1 cellular context compared by ENCODE assay signal in the genomic region with DNA sequence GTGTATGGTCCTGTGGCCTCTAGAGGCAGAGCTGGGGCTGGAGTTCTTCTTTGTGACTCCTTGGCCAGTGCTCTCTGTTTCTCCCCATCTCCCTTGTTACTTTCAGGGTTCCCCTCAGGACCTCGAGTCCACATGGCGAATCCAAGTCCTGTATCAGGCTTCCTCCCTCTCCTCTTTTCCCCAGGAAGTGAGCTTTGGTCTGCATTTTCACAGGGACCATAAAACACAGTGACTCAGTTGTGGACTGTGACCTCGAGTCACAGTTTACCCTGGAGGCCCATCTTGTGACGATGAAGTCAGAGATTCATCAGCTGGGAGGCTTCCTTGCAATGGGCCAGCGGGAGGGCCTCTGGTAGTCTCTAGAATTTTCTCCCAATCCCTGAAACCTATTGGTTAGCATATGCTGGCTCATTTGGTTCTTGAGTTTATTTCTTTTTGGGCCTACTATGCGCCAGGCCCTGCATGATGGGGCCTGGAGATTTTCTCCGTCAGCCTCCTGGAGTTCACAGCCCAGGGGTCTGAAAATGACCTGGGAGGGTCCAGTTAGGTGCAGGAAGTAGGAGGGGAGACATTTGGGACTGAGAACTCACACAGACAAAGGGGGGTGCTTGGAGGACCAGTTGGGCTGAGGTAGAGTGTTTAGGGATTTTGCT.
A peak's percentile ranks its signal among the peaks of the same experiment; 100 is the strongest.
TF ChIP-seq lines count a peak whose summit lies in the region.

No MANE protein-coding gene starts in this region.

TF ChIP-seq in HepG2, 621 proteins besides CTCF, POLR2A, EP300 and RAD21 (continued from another document and continues in another):
- TF ChIP-seq, protein P1, sequence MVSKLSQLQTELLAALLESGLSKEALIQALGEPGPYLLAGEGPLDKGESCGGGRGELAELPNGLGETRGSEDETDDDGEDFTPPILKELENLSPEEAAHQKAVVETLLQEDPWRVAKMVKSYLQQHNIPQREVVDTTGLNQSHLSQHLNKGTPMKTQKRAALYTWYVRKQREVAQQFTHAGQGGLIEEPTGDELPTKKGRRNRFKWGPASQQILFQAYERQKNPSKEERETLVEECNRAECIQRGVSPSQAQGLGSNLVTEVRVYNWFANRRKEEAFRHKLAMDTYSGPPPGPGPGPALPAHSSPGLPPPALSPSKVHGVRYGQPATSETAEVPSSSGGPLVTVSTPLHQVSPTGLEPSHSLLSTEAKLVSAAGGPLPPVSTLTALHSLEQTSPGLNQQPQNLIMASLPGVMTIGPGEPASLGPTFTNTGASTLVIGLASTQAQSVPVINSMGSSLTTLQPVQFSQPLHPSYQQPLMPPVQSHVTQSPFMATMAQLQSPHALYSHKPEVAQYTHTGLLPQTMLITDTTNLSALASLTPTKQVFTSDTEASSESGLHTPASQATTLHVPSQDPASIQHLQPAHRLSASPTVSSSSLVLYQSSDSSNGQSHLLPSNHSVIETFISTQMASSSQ (IDR thresholded peaks at IDR 0.05; ENCODE audit: low read depth), result no peak
- TF ChIP-seq, protein P1 (CRISPR knock-in tag; IDR thresholded peaks at IDR 0.05; ENCODE audit: borderline replicate concordance), result no peak
- no peak for TF ChIP-seq ZNF766 (CRISPR knock-in tag; IDR thresholded peaks at IDR 0.05; ENCODE audit: borderline replicate concordance)
- TF ChIP-seq MAFF (IDR thresholded peaks at IDR 0.05; ENCODE audit: low read depth, low read length), result no peak
- TF ChIP-seq, protein P2, sequence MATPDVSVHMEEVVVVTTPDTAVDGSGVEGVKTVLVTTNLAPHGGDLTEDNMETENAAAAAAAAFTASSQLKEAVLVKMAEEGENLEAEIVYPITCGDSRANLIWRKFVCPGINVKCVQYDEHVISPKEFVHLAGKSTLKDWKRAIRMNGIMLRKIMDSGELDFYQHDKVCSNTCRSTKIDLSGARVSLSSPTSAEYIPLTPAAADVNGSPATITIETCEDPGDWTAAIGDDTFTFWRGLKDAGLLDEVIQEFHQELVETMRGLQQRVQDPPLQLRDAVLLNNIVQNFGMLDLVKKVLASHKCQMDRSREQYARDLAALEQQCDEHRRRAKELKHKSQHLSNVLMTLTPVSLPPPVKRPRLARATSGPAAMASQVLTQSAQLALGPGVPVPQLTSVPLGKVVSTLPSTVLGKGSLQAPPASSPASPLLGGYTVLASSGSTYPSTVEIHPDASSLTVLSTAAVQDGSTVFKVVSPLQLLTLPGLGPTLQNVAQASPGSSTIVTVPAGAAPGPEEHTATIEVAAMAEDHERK (CRISPR knock-in tag; IDR thresholded peaks at IDR 0.05; ENCODE audit: low read depth), result no peak
- TF ChIP-seq, protein P3, sequence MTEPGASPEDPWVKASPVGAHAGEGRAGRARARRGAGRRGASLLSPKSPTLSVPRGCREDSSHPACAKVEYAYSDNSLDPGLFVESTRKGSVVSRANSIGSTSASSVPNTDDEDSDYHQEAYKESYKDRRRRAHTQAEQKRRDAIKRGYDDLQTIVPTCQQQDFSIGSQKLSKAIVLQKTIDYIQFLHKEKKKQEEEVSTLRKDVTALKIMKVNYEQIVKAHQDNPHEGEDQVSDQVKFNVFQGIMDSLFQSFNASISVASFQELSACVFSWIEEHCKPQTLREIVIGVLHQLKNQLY (CRISPR knock-in tag; IDR thresholded peaks at IDR 0.05), result no peak
- TF ChIP-seq KAT2B (IDR thresholded peaks at IDR 0.05; ENCODE audit: borderline replicate concordance, low read depth, low read length), result no peak
- TF ChIP-seq SRSF1 (optimal IDR thresholded peaks at IDR 0.05; ENCODE audit: low read depth, low read length), result no peak
- TF ChIP-seq AHR (CRISPR knock-in tag; IDR thresholded peaks at IDR 0.05), result no peak
- TF ChIP-seq ZNF383 (CRISPR knock-in tag; IDR thresholded peaks at IDR 0.05; ENCODE audit: borderline replicate concordance), result no peak
- no peak for TF ChIP-seq ZNF30 (CRISPR knock-in tag; IDR thresholded peaks at IDR 0.05)
- no peak for TF ChIP-seq PTBP1 (IDR thresholded peaks at IDR 0.05; ENCODE audit: low read depth, low read length, poor library complexity, severe bottlenecking)
- TF ChIP-seq, protein P4, sequence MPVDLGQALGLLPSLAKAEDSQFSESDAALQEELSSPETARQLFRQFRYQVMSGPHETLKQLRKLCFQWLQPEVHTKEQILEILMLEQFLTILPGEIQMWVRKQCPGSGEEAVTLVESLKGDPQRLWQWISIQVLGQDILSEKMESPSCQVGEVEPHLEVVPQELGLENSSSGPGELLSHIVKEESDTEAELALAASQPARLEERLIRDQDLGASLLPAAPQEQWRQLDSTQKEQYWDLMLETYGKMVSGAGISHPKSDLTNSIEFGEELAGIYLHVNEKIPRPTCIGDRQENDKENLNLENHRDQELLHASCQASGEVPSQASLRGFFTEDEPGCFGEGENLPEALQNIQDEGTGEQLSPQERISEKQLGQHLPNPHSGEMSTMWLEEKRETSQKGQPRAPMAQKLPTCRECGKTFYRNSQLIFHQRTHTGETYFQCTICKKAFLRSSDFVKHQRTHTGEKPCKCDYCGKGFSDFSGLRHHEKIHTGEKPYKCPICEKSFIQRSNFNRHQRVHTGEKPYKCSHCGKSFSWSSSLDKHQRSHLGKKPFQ (CRISPR knock-in tag; IDR thresholded peaks at IDR 0.05; ENCODE audit: insufficient replicate concordance), result no peak
- TF ChIP-seq, protein P5, sequence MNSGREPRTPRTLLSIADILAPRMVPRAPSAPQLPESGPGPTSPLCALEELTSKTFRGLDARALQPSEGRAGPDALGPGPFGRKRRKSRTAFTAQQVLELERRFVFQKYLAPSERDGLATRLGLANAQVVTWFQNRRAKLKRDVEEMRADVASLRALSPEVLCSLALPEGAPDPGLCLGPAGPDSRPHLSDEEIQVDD (CRISPR knock-in tag; IDR thresholded peaks at IDR 0.05; ENCODE audit: borderline replicate concordance), result no peak
- TF ChIP-seq ZFP41 (CRISPR knock-in tag; IDR thresholded peaks at IDR 0.05; ENCODE audit: borderline replicate concordance), result no peak
- TF ChIP-seq, protein P6, sequence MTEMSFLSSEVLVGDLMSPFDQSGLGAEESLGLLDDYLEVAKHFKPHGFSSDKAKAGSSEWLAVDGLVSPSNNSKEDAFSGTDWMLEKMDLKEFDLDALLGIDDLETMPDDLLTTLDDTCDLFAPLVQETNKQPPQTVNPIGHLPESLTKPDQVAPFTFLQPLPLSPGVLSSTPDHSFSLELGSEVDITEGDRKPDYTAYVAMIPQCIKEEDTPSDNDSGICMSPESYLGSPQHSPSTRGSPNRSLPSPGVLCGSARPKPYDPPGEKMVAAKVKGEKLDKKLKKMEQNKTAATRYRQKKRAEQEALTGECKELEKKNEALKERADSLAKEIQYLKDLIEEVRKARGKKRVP (CRISPR knock-in tag; IDR thresholded peaks at IDR 0.05), result no peak
- TF ChIP-seq ZKSCAN1 (IDR thresholded peaks at IDR 0.05; ENCODE audit: low read length), result peak; percentile 97
- TF ChIP-seq, protein P7, sequence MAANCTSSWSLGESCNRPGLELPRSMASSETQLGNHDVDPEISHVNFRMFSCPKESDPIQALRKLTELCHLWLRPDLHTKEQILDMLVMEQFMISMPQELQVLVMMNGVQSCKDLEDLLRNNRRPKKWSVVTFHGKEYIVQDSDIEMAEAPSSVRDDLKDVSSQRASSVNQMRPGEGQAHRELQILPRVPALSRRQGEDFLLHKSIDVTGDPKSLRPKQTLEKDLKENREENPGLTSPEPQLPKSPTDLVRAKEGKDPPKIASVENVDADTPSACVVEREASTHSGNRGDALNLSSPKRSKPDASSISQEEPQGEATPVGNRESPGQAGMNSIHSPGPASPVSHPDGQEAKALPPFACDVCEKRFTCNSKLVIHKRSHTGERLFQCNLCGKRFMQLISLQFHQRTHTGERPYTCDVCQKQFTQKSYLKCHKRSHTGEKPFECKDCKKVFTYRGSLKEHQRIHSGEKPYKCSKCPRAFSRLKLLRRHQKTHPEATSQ (CRISPR knock-in tag; IDR thresholded peaks at IDR 0.05; ENCODE audit: borderline replicate concordance), result no peak
- no peak for TF ChIP-seq ATM (IDR thresholded peaks at IDR 0.05; ENCODE audit: borderline replicate concordance)
- TF ChIP-seq KDM2A (CRISPR knock-in tag; IDR thresholded peaks at IDR 0.05; ENCODE audit: borderline replicate concordance, low read depth), result no peak
- no peak for TF ChIP-seq SIN3B (IDR thresholded peaks at IDR 0.05; ENCODE audit: low read length)
- TF ChIP-seq HOXA5 (CRISPR knock-in tag; IDR thresholded peaks at IDR 0.05), result no peak
- TF ChIP-seq KMT2B (CRISPR knock-in tag; IDR thresholded peaks at IDR 0.05), result no peak
- TF ChIP-seq, protein P8, sequence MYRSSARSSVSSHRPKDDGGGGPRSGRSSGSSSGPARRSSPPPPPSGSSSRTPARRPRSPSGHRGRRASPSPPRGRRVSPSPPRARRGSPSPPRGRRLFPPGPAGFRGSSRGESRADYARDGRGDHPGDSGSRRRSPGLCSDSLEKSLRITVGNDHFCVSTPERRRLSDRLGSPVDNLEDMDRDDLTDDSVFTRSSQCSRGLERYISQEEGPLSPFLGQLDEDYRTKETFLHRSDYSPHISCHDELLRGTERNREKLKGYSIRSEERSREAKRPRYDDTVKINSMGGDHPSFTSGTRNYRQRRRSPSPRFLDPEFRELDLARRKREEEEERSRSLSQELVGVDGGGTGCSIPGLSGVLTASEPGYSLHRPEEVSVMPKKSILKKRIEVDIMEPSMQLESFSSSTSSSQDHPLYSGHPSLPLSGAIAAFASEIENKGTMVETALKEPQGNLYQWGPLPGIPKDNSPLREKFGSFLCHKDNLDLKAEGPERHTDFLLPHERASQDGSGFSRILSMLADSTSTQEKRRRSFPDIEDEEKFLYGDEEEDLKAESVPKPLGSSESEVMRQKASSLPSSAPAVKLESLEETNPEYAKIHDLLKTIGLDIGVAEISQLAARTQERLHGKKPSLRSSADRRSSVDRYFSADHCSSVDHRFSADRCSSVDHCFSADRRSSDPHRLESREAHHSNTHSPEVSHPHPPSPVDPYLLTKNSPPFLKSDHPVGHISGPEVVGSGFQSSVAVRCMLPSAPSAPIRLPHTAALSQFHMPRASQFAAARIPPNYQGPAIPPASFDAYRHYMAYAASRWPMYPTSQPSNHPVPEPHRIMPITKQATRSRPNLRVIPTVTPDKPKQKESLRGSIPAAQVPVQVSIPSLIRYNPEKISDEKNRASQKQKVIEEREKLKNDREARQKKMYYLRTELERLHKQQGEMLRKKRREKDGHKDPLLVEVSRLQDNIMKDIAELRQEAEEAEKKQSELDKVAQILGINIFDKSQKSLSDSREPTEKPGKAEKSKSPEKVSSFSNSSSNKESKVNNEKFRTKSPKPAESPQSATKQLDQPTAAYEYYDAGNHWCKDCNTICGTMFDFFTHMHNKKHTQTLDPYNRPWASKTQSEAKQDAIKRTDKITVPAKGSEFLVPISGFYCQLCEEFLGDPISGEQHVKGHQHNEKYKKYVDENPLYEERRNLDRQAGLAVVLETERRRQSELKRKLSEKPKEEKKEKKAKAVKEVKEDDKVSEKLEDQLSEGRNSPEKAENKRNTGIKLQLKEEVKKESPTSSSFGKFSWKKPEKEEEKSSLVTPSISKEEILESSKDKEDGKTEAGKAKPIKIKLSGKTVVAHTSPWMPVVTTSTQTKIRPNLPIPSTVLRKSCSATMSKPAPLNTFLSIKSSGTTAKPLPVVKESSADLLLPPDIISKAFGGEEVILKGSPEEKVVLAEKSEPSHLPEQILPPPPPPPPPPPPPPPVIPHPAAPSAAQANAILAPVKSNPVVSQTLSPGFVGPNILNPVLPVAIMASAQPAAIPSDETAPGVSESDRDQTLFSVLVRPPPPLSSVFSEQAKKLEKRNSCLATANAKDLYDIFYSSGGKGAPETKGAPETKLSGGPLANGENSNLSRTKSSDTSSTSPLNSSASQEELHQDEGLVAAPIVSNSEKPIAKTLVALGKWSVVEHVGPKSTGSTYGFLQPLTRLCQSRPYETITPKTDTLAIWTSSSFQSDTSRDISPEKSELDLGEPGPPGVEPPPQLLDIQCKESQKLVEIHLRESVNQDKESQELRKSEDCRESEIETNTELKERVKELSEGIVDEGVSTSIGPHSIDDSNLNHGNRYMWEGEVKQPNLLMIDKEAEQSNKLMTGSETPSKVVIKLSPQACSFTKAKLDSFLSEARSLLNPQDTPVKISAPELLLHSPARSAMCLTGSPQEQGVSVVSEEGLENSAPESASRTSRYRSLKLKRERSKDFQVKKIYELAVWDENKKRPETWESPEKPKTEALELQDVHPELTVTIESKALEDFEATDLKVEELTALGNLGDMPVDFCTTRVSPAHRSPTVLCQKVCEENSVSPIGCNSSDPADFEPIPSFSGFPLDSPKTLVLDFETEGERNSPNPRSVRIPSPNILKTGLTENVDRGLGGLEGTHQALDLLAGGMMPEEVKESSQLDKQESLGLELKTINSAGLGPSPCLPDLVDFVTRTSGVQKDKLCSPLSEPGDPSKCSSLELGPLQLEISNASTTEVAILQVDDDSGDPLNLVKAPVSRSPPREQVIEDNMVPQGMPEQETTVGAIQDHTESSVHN (CRISPR knock-in tag; IDR thresholded peaks at IDR 0.05), result no peak
- TF ChIP-seq HOXA3 (CRISPR knock-in tag; IDR thresholded peaks at IDR 0.05), result no peak
- no peak for TF ChIP-seq ZNF207 (IDR thresholded peaks at IDR 0.05; ENCODE audit: borderline replicate concordance)
- no peak for TF ChIP-seq MBD4 (IDR thresholded peaks at IDR 0.05; ENCODE audit: borderline replicate concordance, low read length)
- TF ChIP-seq CREM (IDR thresholded peaks at IDR 0.05), result no peak
- TF ChIP-seq CREM (CRISPR knock-in tag; IDR thresholded peaks at IDR 0.05), result no peak
- TF ChIP-seq ZNF768 (CRISPR knock-in tag; IDR thresholded peaks at IDR 0.05), result no peak
- no peak for TF ChIP-seq SP140L (CRISPR knock-in tag; IDR thresholded peaks at IDR 0.05; ENCODE audit: borderline replicate concordance)
- TF ChIP-seq XBP1 (CRISPR knock-in tag; IDR thresholded peaks at IDR 0.05), result no peak
- no peak for TF ChIP-seq SSRP1 (CRISPR knock-in tag; IDR thresholded peaks at IDR 0.05)
- TF ChIP-seq ZNF772 (CRISPR knock-in tag; IDR thresholded peaks at IDR 0.05), result no peak
- TF ChIP-seq NFRKB (IDR thresholded peaks at IDR 0.05), result no peak
- no peak for TF ChIP-seq ZNF225 (CRISPR knock-in tag; IDR thresholded peaks at IDR 0.05)
- TF ChIP-seq CHD2 (IDR thresholded peaks at IDR 0.05; ENCODE audit: low read depth, low read length), result no peak
- peak; percentile 39; the same call in 1 of the 2 replicates for TF ChIP-seq POGZ (CRISPR knock-in tag; IDR thresholded peaks at IDR 0.05)
- TF ChIP-seq, protein P9, sequence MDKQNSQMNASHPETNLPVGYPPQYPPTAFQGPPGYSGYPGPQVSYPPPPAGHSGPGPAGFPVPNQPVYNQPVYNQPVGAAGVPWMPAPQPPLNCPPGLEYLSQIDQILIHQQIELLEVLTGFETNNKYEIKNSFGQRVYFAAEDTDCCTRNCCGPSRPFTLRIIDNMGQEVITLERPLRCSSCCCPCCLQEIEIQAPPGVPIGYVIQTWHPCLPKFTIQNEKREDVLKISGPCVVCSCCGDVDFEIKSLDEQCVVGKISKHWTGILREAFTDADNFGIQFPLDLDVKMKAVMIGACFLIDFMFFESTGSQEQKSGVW (CRISPR knock-in tag; IDR thresholded peaks at IDR 0.05; ENCODE audit: borderline replicate concordance), result no peak
- TF ChIP-seq PHF20 (CRISPR knock-in tag; IDR thresholded peaks at IDR 0.05), result no peak
- no peak for TF ChIP-seq SALL2 (CRISPR knock-in tag; IDR thresholded peaks at IDR 0.05)
